Comparison of ENCODE assay signal across 1 cellular context in the genomic region with DNA sequence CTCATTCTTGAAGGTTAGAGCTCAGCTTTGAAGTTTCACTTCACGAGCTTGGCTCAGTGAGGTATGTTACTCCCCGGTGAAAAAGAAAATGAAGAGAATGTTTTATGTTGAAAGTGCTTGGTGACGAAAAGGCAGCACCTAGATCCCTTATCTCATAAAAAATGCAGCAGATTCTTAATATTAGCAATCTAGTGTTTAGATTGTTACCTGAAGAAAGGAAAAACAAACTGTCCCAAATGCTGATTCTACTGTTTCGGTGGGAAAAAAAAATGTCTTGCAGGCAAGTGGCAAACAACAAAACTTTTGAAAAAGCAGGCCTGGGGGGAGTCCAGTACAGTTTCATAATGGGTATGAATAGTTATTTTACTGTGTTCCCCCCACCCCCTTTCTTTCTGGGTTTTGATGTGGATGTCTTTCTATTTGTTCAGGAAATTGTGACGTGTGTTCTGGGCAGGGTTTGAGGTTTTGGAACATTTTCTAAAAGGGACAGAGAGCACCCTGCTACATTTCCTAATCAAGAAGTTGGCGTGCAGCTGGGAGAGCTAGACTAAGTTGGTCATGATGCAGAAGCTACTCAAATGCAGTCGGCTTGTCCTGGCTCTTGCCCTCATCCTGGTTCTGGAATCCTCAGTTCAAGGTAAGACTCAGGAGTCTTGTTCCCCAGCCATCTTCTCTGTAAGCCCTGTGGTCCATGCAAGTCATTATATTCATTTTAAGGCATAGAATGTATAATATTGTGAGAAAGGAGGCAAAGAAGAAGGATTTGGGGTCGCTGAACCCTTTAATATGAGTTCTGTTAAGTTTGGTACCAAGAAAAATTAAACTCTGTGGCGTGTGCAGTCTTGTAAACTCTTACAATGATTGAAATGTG.
TF ChIP-seq lines count a peak whose summit lies in the region.

A gene with protein sequence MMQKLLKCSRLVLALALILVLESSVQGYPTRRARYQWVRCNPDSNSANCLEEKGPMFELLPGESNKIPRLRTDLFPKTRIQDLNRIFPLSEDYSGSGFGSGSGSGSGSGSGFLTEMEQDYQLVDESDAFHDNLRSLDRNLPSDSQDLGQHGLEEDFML (plus strand): TSS at position 504 of the 871 bp plus-strand sequence. CDS start 55 bp downstream, at position 559.

TF ChIP-seq in WTC11, 78 proteins besides CTCF, POLR2A, EP300 and RAD21 (continued from another document):
- no peak for TF ChIP-seq NR3C1 (CRISPR knock-in tag; conservative IDR thresholded peaks at IDR 0.05; ENCODE audit: low read depth)
- TF ChIP-seq, protein P1, sequence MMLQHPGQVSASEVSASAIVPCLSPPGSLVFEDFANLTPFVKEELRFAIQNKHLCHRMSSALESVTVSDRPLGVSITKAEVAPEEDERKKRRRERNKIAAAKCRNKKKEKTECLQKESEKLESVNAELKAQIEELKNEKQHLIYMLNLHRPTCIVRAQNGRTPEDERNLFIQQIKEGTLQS (CRISPR knock-in tag; conservative IDR thresholded peaks at IDR 0.05): no peak
- TF ChIP-seq FOXJ3 (CRISPR knock-in tag; IDR thresholded peaks at IDR 0.05; ENCODE audit: borderline replicate concordance): no peak
- TF ChIP-seq, protein P2, sequence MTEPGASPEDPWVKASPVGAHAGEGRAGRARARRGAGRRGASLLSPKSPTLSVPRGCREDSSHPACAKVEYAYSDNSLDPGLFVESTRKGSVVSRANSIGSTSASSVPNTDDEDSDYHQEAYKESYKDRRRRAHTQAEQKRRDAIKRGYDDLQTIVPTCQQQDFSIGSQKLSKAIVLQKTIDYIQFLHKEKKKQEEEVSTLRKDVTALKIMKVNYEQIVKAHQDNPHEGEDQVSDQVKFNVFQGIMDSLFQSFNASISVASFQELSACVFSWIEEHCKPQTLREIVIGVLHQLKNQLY (CRISPR knock-in tag; IDR thresholded peaks at IDR 0.05): no peak
- TF ChIP-seq, protein P3, sequence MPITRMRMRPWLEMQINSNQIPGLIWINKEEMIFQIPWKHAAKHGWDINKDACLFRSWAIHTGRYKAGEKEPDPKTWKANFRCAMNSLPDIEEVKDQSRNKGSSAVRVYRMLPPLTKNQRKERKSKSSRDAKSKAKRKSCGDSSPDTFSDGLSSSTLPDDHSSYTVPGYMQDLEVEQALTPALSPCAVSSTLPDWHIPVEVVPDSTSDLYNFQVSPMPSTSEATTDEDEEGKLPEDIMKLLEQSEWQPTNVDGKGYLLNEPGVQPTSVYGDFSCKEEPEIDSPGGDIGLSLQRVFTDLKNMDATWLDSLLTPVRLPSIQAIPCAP (CRISPR knock-in tag; IDR thresholded peaks at IDR 0.05): no peak
- TF ChIP-seq, protein P4, sequence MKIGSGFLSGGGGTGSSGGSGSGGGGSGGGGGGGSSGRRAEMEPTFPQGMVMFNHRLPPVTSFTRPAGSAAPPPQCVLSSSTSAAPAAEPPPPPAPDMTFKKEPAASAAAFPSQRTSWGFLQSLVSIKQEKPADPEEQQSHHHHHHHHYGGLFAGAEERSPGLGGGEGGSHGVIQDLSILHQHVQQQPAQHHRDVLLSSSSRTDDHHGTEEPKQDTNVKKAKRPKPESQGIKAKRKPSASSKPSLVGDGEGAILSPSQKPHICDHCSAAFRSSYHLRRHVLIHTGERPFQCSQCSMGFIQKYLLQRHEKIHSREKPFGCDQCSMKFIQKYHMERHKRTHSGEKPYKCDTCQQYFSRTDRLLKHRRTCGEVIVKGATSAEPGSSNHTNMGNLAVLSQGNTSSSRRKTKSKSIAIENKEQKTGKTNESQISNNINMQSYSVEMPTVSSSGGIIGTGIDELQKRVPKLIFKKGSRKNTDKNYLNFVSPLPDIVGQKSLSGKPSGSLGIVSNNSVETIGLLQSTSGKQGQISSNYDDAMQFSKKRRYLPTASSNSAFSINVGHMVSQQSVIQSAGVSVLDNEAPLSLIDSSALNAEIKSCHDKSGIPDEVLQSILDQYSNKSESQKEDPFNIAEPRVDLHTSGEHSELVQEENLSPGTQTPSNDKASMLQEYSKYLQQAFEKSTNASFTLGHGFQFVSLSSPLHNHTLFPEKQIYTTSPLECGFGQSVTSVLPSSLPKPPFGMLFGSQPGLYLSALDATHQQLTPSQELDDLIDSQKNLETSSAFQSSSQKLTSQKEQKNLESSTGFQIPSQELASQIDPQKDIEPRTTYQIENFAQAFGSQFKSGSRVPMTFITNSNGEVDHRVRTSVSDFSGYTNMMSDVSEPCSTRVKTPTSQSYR (CRISPR knock-in tag; IDR thresholded peaks at IDR 0.05): no peak
- no peak for TF ChIP-seq IRF2 (CRISPR knock-in tag; IDR thresholded peaks at IDR 0.05; ENCODE audit: borderline replicate concordance, low read depth)
- TF ChIP-seq, protein P5, sequence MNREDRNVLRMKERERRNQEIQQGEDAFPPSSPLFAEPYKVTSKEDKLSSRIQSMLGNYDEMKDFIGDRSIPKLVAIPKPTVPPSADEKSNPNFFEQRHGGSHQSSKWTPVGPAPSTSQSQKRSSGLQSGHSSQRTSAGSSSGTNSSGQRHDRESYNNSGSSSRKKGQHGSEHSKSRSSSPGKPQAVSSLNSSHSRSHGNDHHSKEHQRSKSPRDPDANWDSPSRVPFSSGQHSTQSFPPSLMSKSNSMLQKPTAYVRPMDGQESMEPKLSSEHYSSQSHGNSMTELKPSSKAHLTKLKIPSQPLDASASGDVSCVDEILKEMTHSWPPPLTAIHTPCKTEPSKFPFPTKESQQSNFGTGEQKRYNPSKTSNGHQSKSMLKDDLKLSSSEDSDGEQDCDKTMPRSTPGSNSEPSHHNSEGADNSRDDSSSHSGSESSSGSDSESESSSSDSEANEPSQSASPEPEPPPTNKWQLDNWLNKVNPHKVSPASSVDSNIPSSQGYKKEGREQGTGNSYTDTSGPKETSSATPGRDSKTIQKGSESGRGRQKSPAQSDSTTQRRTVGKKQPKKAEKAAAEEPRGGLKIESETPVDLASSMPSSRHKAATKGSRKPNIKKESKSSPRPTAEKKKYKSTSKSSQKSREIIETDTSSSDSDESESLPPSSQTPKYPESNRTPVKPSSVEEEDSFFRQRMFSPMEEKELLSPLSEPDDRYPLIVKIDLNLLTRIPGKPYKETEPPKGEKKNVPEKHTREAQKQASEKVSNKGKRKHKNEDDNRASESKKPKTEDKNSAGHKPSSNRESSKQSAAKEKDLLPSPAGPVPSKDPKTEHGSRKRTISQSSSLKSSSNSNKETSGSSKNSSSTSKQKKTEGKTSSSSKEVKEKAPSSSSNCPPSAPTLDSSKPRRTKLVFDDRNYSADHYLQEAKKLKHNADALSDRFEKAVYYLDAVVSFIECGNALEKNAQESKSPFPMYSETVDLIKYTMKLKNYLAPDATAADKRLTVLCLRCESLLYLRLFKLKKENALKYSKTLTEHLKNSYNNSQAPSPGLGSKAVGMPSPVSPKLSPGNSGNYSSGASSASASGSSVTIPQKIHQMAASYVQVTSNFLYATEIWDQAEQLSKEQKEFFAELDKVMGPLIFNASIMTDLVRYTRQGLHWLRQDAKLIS (CRISPR knock-in tag; IDR thresholded peaks at IDR 0.05; ENCODE audit: borderline replicate concordance): no peak
- no peak for TF ChIP-seq KAT7 (CRISPR knock-in tag; IDR thresholded peaks at IDR 0.05; ENCODE audit: borderline replicate concordance)
- TF ChIP-seq ZNF232 (CRISPR knock-in tag; IDR thresholded peaks at IDR 0.05): no peak
- TF ChIP-seq, protein P6, sequence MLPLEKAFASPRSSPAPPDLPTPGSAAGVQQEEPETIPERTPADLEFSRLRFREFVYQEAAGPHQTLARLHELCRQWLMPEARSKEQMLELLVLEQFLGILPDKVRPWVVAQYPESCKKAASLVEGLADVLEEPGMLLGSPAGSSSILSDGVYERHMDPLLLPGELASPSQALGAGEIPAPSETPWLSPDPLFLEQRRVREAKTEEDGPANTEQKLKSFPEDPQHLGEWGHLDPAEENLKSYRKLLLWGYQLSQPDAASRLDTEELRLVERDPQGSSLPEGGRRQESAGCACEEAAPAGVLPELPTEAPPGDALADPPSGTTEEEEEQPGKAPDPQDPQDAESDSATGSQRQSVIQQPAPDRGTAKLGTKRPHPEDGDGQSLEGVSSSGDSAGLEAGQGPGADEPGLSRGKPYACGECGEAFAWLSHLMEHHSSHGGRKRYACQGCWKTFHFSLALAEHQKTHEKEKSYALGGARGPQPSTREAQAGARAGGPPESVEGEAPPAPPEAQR (CRISPR knock-in tag; IDR thresholded peaks at IDR 0.05): no peak
- no peak for TF ChIP-seq ZNF396 (CRISPR knock-in tag; IDR thresholded peaks at IDR 0.05; ENCODE audit: borderline replicate concordance)
